7 cellular contexts compared by ENCODE assay signal in genomic region chr16:24538756-24539294, GRCh38. TPM values are rescaled to one million over a fixed set of nuclear protein-coding genes. Genes with fewer than 3 reads are reported as not detected.
DNase-seq lines count a peak whose midpoint lies in the region; ATAC-seq and TF ChIP-seq lines count a peak whose summit lies in the region.

No MANE protein-coding gene starts in this region.

- POLR2A ChIA-PET in SK-N-SH (lab: Yijun Ruan, JAX) = interaction anchor here (0.7 to 1.2 kb wide), 2 partner anchors 11 to 22 kb away, joined by 5 read pairs; no protein-coding TSS in a partner anchor

- H3K27ac ChIP-seq in SK-N-SH (ENCODE audit: low read depth in 2 of 2, low read length in 1 of 2) = peak overlapping the region; percentile 89 to 95
- H3K27ac ChIP-seq in neural cell (ENCODE audit: low read length) = peak overlapping the region; percentile 98

- H3F3A ChIP-seq in SK-N-SH (replicated peaks; ENCODE audit: insufficient read depth) (peaks cover 7% of the 10 kb centered on the region), neural cell (ENCODE audit: insufficient read depth, low read length, poor library complexity, severe bottlenecking) (no peaks in the 10 kb centered on the region)

- peak overlapping the region; percentile 89 to 97 for H3K4me3 ChIP-seq in SK-N-SH (ENCODE audit: low read depth in 2 of 2, low read length in 1 of 2)
- H3K4me3 ChIP-seq in epithelial cell of proximal tubule (ENCODE audit: low read depth, low read length) = peak overlapping the region; percentile 94
- peak overlapping the region; percentile 93 for H3K4me3 ChIP-seq in neural cell (ENCODE audit: low read length)

- in situ Hi-C loops in G401 (cut with HindIII; ENCODE audit: low sequenced_read_pairs) = no loop called here

- TF ChIP-seq EP300 in SK-N-SH (IDR thresholded peaks at IDR 0.05; ENCODE audit: borderline replicate concordance in 1 of 2, low read depth in 1 of 2, low read length in 1 of 2) = no peak
- no peak for TF ChIP-seq EP300 in neural cell (conservative IDR thresholded peaks at IDR 0.05; ENCODE audit: poor library complexity, severe bottlenecking)

- H3K27me3 ChIP-seq in SK-N-SH (ENCODE audit: insufficient read depth) (no peaks in the 10 kb centered on the region), neural cell (ENCODE audit: insufficient read depth, low read depth, low read length) (no peaks in the 10 kb centered on the region)

- H3K9ac ChIP-seq in SK-N-SH (peak overlapping the region; percentile 100), neural cell (ENCODE audit: low read length) (peak overlapping the region; percentile 99)

- peak overlapping the region; percentile 91 for H2AFZ ChIP-seq in SK-N-SH (ENCODE audit: low read depth)
- H2AFZ ChIP-seq in neural cell (ENCODE audit: low read depth, low read length) = peak overlapping the region; percentile 70

- H3K9me3 ChIP-seq in SK-N-SH (no peaks in the 10 kb centered on the region), neural cell (ENCODE audit: low read length) (no peaks in the 10 kb centered on the region)

- ATAC-seq in GM18508 (IDR thresholded peaks at IDR 0.05; ENCODE audit: insufficient read depth, unreplicated experiment) = peak; percentile 17

- H4K20me1 ChIP-seq in SK-N-SH (ENCODE audit: insufficient read depth) (peaks cover 38% of the 10 kb centered on the region), neural cell (ENCODE audit: insufficient read depth) (peaks cover 12% of the 10 kb centered on the region)

- CTCF ChIA-PET in SK-N-SH (lab: Yijun Ruan, JAX) = interaction anchor here (1.2 to 1.5 kb wide), 5 partner anchors 15 to 23 kb away, joined by 3 to 5 read pairs (median 3); no protein-coding TSS in a partner anchor

- DNase-seq in HT-29 (ENCODE audit: low spot score) (peak; percentile 81), SK-N-SH (no peak), epithelial cell of proximal tubule (ENCODE audit: low read depth) (peak; percentile 20), NCI-H524 treated with DMSO at 0.1 percent for 48 hours (lab: John Stamatoyannopoulos, UW) (no peak), G401 (ENCODE audit: low spot score) (no peak)

- H3K4me1 ChIP-seq in SK-N-SH (ENCODE audit: control insufficient read depth in 1 of 2, insufficient read depth in 2 of 2, low read depth in 1 of 2, low read length in 1 of 2) = peaks cover 8 to 10% of the 10 kb centered on the region in 2 experiments

- no peak for TF ChIP-seq RAD21 in SK-N-SH (IDR thresholded peaks at IDR 0.05; ENCODE audit: low read length)
- no peak for TF ChIP-seq RAD21 in neural cell (conservative IDR thresholded peaks at IDR 0.05)

- H3K4me2 ChIP-seq in SK-N-SH = peak overlapping the region; percentile 87
- H3K4me2 ChIP-seq in neural cell (ENCODE audit: low read length) = no peak overlapping the region

- H3K36me3 ChIP-seq in SK-N-SH (replicated peaks in 1 of 2; ENCODE audit: control insufficient read depth in 1 of 2, insufficient read depth in 2 of 2, low read length in 1 of 2) (peaks cover 4 to 8% of the 10 kb centered on the region in 2 experiments), neural cell (ENCODE audit: insufficient read depth, low read length) (no peaks in the 10 kb centered on the region)

- TF ChIP-seq CTCF in SK-N-SH (IDR thresholded peaks at IDR 0.05) (no peak), epithelial cell of proximal tubule (conservative IDR thresholded peaks at IDR 0.05; ENCODE audit: low read depth, low read length) (no peak), neural cell (IDR thresholded peaks at IDR 0.05; ENCODE audit: poor library complexity, severe bottlenecking) (no peak)

- H3K9me2 ChIP-seq in SK-N-SH (no peaks in the 10 kb centered on the region), neural cell (ENCODE audit: insufficient read depth, low read length) (no peaks in the 10 kb centered on the region)

- H3K79me2 ChIP-seq in SK-N-SH (ENCODE audit: insufficient read depth) (peaks cover 44% of the 10 kb centered on the region), neural cell (replicated peaks; ENCODE audit: insufficient read depth, low read length) (peaks cover 41% of the 10 kb centered on the region)

- WGBS in SK-N-SH (ENCODE audit: low lambda C conversion rate) = 10% methylated on average over 11 of the region's 11 CpGs

TF ChIP-seq in SK-N-SH, 30 proteins besides CTCF, POLR2A, EP300 and RAD21:
- TF ChIP-seq TEAD4 (IDR thresholded peaks at IDR 0.05; ENCODE audit: borderline replicate concordance, insufficient read depth) (no peak), RCOR1 (IDR thresholded peaks at IDR 0.05; ENCODE audit: low read length) (0 out of 2 replicates have a peak, but pooled peaks have one; percentile 30), PBX3 (IDR thresholded peaks at IDR 0.05) (peak; percentile 16; the same call in 1 of the 2 replicates), MXI1 (IDR thresholded peaks at IDR 0.05; ENCODE audit: low read depth, low read length) (peak; percentile 71), SIN3A (IDR thresholded peaks at IDR 0.05; ENCODE audit: borderline replicate concordance, low read depth, low read length) (0 out of 2 replicates have a peak, but pooled peaks have one; percentile 47), NFIC (IDR thresholded peaks at IDR 0.05; ENCODE audit: borderline replicate concordance) (peak; percentile 3; the same call in 1 of the 2 replicates), FOXJ3 (CRISPR knock-in tag; IDR thresholded peaks at IDR 0.05) (no peak), GATA2 (CRISPR knock-in tag; IDR thresholded peaks at IDR 0.05) (peak; percentile 41; the same call in 1 of the 2 replicates)

TF ChIP-seq in neural cell, 6 proteins besides CTCF, POLR2A, EP300 and RAD21:
- TF ChIP-seq POLR2AphosphoS5 (IDR thresholded peaks at IDR 0.05) (no peak), REST (IDR thresholded peaks at IDR 0.05; ENCODE audit: borderline replicate concordance) (peak; percentile 18), MXI1 (conservative IDR thresholded peaks at IDR 0.05; ENCODE audit: poor library complexity, severe bottlenecking) (peak; percentile 92), SMC3 (conservative IDR thresholded peaks at IDR 0.05; ENCODE audit: poor library complexity) (peak; percentile 38), TAF1 (IDR thresholded peaks at IDR 0.05; ENCODE audit: low read depth) (no peak), EZH2 (IDR thresholded peaks at IDR 0.05; ENCODE audit: borderline replicate concordance, insufficient read depth, low read length, poor library complexity, severe bottlenecking) (no peak)

RNA-seq across cellular contexts. Expression of gene RBBP6, which starts 0.5 kb away (rescaled TPM):
- 16.4 and 23.6 TPM in 2 replicates for total RNA-seq in HT-29 (2014; rRNA removed; shearing (Covaris generic))
- polyA plus RNA-seq in SK-N-SH (2012; rRNA removed) (15.1 and 21.8 TPM in 2 replicates), neural cell (75.5 and 95.4 TPM in 2 replicates)
- 15.1 and 19.6 TPM in 2 replicates for polyA plus RNA-seq in SK-N-SH (2012; cell fraction: cytosol; rRNA removed)
- 66.0 and 69.7 TPM in 2 replicates for polyA plus RNA-seq in SK-N-SH (2012; cell fraction: nucleus; rRNA removed)
- total RNA-seq in epithelial cell of proximal tubule = 16.8 and 27.9 TPM in 2 replicates
- 76.7 and 103 TPM in 2 replicates for polyA minus RNA-seq in neural cell
- total RNA-seq in G401 (2014; rRNA removed; shearing (Covaris generic)) = 9.0 and 26.5 TPM in 2 replicates

Comparison
In these comparisons a context has a peak if more than half of its experiments do, and no peak if none do; other contexts are left out.
1. DNase-seq: peak in HT-29 (single experiment) and epithelial cell of proximal tubule (single experiment); none in SK-N-SH (single experiment), NCI-H524 treated with DMSO at 0.1 percent for 48 hours (single experiment) and G401 (single experiment).
2. Peak in every context shown above with its lines, with median percentiles within 50 percentile points of each other: H3K4me3 ChIP-seq.